In the genomic region with DNA sequence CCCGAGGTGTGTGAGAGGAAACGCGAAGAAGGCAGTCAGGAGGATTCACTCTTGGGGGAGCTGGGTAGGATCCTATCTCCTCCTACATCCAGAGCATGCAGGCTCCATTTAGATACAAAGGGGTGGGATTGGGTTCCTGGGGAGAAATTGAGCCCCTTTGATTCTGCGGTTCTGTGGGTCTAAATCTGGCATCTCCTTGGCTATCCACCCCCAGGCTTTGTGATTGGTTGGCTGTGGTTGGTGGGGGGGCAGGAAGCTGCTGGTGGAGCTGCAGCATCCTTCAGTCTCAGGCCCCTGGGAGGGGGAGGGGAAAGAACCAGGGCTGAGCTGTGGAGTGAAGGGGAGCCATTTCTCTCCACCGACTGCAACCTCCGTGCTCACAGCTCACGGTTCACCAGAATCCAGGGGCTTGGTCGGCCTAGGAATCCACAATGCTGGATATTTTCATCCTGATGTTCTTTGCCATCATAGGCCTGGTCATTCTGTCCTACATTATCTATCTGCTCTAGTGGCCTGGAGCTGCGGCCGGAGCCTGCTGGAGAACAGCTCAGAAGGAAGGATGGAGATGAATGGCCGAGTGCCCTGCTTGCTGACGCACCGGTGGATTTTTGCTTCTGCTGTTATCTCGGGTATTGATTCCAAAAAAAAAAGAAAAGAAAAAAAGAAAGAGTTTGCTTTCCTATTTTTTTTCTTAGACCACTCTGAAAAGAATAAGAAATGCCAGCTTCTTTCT, we compare ENCODE assay signal across 1 cellular context.
TF ChIP-seq lines count a peak whose summit lies in the region.

A gene (plus strand): TSS at position 352 of the 733 bp plus-strand sequence.

TF ChIP-seq in WTC11, 78 proteins besides CTCF, POLR2A, EP300 and RAD21 (continued from another document):
- TF ChIP-seq, protein P1, sequence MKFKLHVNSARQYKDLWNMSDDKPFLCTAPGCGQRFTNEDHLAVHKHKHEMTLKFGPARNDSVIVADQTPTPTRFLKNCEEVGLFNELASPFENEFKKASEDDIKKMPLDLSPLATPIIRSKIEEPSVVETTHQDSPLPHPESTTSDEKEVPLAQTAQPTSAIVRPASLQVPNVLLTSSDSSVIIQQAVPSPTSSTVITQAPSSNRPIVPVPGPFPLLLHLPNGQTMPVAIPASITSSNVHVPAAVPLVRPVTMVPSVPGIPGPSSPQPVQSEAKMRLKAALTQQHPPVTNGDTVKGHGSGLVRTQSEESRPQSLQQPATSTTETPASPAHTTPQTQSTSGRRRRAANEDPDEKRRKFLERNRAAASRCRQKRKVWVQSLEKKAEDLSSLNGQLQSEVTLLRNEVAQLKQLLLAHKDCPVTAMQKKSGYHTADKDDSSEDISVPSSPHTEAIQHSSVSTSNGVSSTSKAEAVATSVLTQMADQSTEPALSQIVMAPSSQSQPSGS (CRISPR knock-in tag; IDR thresholded peaks at IDR 0.05; ENCODE audit: borderline replicate concordance, low read depth), result no peak
- TF ChIP-seq NFYB (CRISPR knock-in tag; conservative IDR thresholded peaks at IDR 0.05; ENCODE audit: low read depth) (peak; percentile 79), NR3C1 (CRISPR knock-in tag; conservative IDR thresholded peaks at IDR 0.05; ENCODE audit: low read depth) (no peak), TP53 (CRISPR knock-in tag; IDR thresholded peaks at IDR 0.05) (no peak), SP1 (CRISPR knock-in tag; conservative IDR thresholded peaks at IDR 0.05) (0 out of 2 replicates have a peak, but pooled peaks have one; percentile 5), GTF2I (CRISPR knock-in tag; conservative IDR thresholded peaks at IDR 0.05) (no peak), KAT7 (CRISPR knock-in tag; IDR thresholded peaks at IDR 0.05; ENCODE audit: borderline replicate concordance) (no peak), SMAD3 (CRISPR knock-in tag; IDR thresholded peaks at IDR 0.05; ENCODE audit: borderline replicate concordance) (no peak), FOXP1 (CRISPR knock-in tag; IDR thresholded peaks at IDR 0.05; ENCODE audit: borderline replicate concordance) (0 out of 2 replicates have a peak, but pooled peaks have one; percentile 38)
- TF ChIP-seq, protein P2, sequence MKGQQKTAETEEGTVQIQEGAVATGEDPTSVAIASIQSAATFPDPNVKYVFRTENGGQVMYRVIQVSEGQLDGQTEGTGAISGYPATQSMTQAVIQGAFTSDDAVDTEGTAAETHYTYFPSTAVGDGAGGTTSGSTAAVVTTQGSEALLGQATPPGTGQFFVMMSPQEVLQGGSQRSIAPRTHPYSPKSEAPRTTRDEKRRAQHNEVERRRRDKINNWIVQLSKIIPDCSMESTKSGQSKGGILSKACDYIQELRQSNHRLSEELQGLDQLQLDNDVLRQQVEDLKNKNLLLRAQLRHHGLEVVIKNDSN (CRISPR knock-in tag; IDR thresholded peaks at IDR 0.05), result no peak
- TF ChIP-seq, protein P3, sequence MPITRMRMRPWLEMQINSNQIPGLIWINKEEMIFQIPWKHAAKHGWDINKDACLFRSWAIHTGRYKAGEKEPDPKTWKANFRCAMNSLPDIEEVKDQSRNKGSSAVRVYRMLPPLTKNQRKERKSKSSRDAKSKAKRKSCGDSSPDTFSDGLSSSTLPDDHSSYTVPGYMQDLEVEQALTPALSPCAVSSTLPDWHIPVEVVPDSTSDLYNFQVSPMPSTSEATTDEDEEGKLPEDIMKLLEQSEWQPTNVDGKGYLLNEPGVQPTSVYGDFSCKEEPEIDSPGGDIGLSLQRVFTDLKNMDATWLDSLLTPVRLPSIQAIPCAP (CRISPR knock-in tag; IDR thresholded peaks at IDR 0.05), result no peak
- TF ChIP-seq, protein P4, sequence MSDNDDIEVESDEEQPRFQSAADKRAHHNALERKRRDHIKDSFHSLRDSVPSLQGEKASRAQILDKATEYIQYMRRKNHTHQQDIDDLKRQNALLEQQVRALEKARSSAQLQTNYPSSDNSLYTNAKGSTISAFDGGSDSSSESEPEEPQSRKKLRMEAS (CRISPR knock-in tag; IDR thresholded peaks at IDR 0.05), result no peak
TF ChIP-seq in WTC11: peak in this region for 3.
